Comparison of ENCODE assay signal across 8 cellular contexts in the genomic region with DNA sequence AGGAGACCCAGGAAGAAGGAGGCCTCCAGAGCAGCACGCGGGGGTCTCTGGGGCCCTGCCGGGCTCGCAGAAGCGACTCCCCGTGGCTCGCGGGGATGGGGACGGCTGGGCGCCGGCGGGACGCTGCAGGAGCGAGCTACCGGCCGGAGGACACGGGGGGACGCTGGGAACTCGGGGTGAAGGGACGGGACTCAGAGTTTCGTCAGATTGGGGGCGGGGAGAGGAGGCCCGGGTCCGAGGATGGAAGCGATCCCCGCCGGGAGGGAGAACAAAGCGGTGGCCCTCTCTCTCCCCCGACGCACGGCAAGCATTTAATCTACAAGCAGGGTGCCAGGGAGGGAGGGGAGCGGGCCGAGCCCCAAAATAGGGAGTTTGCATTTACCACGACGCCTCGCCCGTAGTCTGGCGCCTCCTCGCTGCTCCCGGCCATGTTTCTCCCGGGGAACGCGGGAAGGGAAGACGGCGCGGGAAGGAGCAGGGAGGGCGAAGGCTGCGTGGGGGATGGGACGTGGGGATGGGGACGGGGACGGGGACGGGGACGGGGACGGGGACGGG. TPM values are rescaled to one million over a fixed set of nuclear protein-coding genes. Genes with fewer than 3 reads are reported as not detected.
A peak's percentile ranks its signal among the peaks of the same experiment; 100 is the strongest.
DNase-seq lines count a peak whose midpoint lies in the region; ATAC-seq and TF ChIP-seq lines count a peak whose summit lies in the region.

A gene with protein sequence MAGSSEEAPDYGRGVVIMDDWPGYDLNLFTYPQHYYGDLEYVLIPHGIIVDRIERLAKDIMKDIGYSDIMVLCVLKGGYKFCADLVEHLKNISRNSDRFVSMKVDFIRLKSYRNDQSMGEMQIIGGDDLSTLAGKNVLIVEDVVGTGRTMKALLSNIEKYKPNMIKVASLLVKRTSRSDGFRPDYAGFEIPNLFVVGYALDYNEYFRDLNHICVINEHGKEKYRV (minus strand): TSS at position 461 of the 555 bp plus-strand sequence. CDS start 31 bp downstream, at position 430.

- H3K27me3 ChIP-seq in right lobe of liver = no peaks in the 10 kb centered on the region

- DNase-seq in AG08395 (ENCODE audit: low spot score) (peak; percentile 36), T-helper 2 cell (peak in 3 of 5 experiments; percentile 5 to 46 (median 16)), coronary artery (ENCODE audit: low spot score) (no peak), right lobe of liver (peak in 2 of 3 donors; percentile 57), NOMO-1 treated with dmso at 0.1 percent for 144 hours (lab: John Stamatoyannopoulos, UW; ENCODE audit: unreplicated experiment) (no peak)
- peak; percentile 30 for DNase-seq in stimulated activated naive CD4-positive, alpha-beta T cell treated with Interleukin-2 at 50 U/mL for 16 hours (lab: John Stamatoyannopoulos, UW)

- H3K4me1 ChIP-seq in right lobe of liver = no peaks in the 10 kb centered on the region

- TF ChIP-seq CTCF in coronary artery (IDR thresholded peaks at IDR 0.05) (peak; percentile 45), right lobe of liver (IDR thresholded peaks at IDR 0.05) (no peak)

- intact Hi-C loops in right lobe of liver (cut with DNase I) = no loop called here

- peak within 1 kb of the TSS; percentile 70 to 88 for H3K27ac ChIP-seq in coronary artery
- H3K27ac ChIP-seq in right lobe of liver = peak within 1 kb of the TSS; percentile 53 to 70 (median 58)

- TF ChIP-seq POLR2A in GM18505 (IDR thresholded peaks at IDR 0.05; ENCODE audit: borderline replicate concordance, extremely low read depth, insufficient read depth, insufficient read length) (no peak), right lobe of liver (IDR thresholded peaks at IDR 0.05) (no peak)

- H3K9me3 ChIP-seq in right lobe of liver = no peaks in the 10 kb centered on the region

- H3K4me3 ChIP-seq in coronary artery (peak within 1 kb of the TSS; percentile 86), right lobe of liver (peak within 1 kb of the TSS; percentile 52 to 67 (median 57))

- WGBS in right lobe of liver (ENCODE audit: insufficient coverage, low coverage, low lambda C conversion rate, missing lambda C conversion rate) = 7% methylated on average over 27 of the region's 55 CpGs

- ATAC-seq in GM18505 (IDR thresholded peaks at IDR 0.05; ENCODE audit: unreplicated experiment) (peak; percentile 35), HG03064 (IDR thresholded peaks at IDR 0.05; ENCODE audit: low read depth, unreplicated experiment) (peak; percentile 25), right lobe of liver (peak; percentile 60 to 72 (median 68))

- no peaks in the 10 kb centered on the region for H3K36me3 ChIP-seq in right lobe of liver

RNA-seq across cellular contexts. Expression of the gene that starts here (rescaled TPM):
- 1 to 10 TPM in 3 of 6 experiments, under 1 TPM in 2, not detected in 1; 0.76 to 3.5 (median 1.1) TPM for total RNA-seq in right lobe of liver

Comparison
In these comparisons a context has a peak if more than half of its experiments do, and no peak if none do; other contexts are left out.
1. DNase-seq: peak in AG08395 (single experiment), T-helper 2 cell (3 of 5), right lobe of liver (2 of 3) and stimulated activated naive CD4-positive, alpha-beta T cell treated with Interleukin-2 at 50 U/mL for 16 hours (single experiment); none in coronary artery (single experiment) and NOMO-1 treated with dmso at 0.1 percent for 144 hours (single experiment).
2. Peak in every context shown above with its lines, with median percentiles within 50 percentile points of each other: ATAC-seq.